Comparison of ENCODE assay signal across 18 cellular contexts in genomic region chr6:137399949-137400443, GRCh38.
DNase-seq lines count a peak whose midpoint lies in the region; ATAC-seq and TF ChIP-seq lines count a peak whose summit lies in the region.
"Had no signal": no experiment of that assay in that cellular context is flagged by ENCODE, and none has a peak within 500 bp of the region (broad histone marks: within the 10 kb centered on the region; RNA-seq: fewer than 3 reads in every experiment).

No MANE protein-coding gene starts in this region.

- 59 to 63% (median 60%) methylated on average over 4 of the region's 4 CpGs for WGBS in ovary, 3 donors

- H3K9me3 ChIP-seq in ovary (no peaks in the 10 kb centered on the region), SJCRH30 (replicated peaks) (no peaks in the 10 kb centered on the region)
- H3K9me3 ChIP-seq: ascending aorta, mucosa of descending colon, thyroid gland had no signal

- H3K9me3 Mint-ChIP-seq in activated CD4-positive, alpha-beta T cell treated with anti-CD3 and anti-CD28 coated beads for 36 hours (ENCODE audit: low read depth), result no peaks in the 10 kb centered on the region
- H3K9me3 Mint-ChIP-seq in brain, result peaks cover 0 to 28% (median 0%) of the 10 kb centered on the region in 5 experiments
- H3K9me3 Mint-ChIP-seq: activated T-helper 2 cell treated with anti-CD3 and anti-CD28 coated beads, Interferon-gamma antibody, Interleukin-2, Interleukin-4, amounts not matched to agents 10 μg/mL and 5 μg/mL and 100 μg/mL, durations not matched to agents 14 hours and 24 hours and 36 hours had no signal

- no peak for TF ChIP-seq POLR2A in ovary (IDR thresholded peaks at IDR 0.05)

- POLR2A ChIA-PET in activated CD4-positive, alpha-beta T cell treated with anti-CD3 and anti-CD28 coated beads for 36 hours (lab: Charles Lee), result no interaction called here

- no peak for TF ChIP-seq EP300 in ovary (IDR thresholded peaks at IDR 0.05)

- intact Hi-C loops in activated CD4-positive, alpha-beta T cell treated with anti-CD3 and anti-CD28 coated beads for 36 hours (cut with DNase I, micrococcal nuclease), result loop anchor here in 1 of 2 experiments (1.0 kb wide), 1 partner anchor 11 kb away; no protein-coding TSS in a partner anchor
- intact Hi-C loops in ovary (cut with DNase I), result no loop called here
- intact Hi-C loops in left cardiac atrium (cut with DNase I), result no loop called here

- DNase-seq in activated CD4-positive, alpha-beta T cell treated with anti-CD3 and anti-CD28 coated beads for 36 hours, result peak; percentile 55
- no peak for DNase-seq in activated CD4-positive, alpha-beta T cell treated with anti-CD3 and anti-CD28 coated beads, Interleukin-2, amount 50 U/mL, for 4 hours
- DNase-seq in GM10266 (ENCODE audit: extremely low spot score), result peak; percentile 15
- no peak for DNase-seq in ovary
- DNase-seq in SJCRH30, result no peak
- DNase-seq in left cardiac atrium, result no peak
- DNase-seq: activated B cell treated with CpG ODN at 0.5 μM for 24 hours, COR-L47, HCEC 1CT, hypothalamus, mucosa of descending colon, Right ventricle myocardium superior, T-helper 17 cell, thyroid gland had no signal

- peak; percentile 87 for ATAC-seq in activated CD4-positive, alpha-beta T cell treated with anti-CD3 and anti-CD28 coated beads for 36 hours
- peak; percentile 72 for ATAC-seq in HG02610 (IDR thresholded peaks at IDR 0.05; ENCODE audit: unreplicated experiment)
- ATAC-seq in left cardiac atrium, result no peak
- ATAC-seq: mucosa of descending colon, T-helper 17 cell had no signal

- H3K27me3 ChIP-seq in ovary, result no peaks in the 10 kb centered on the region
- H3K27me3 ChIP-seq in SJCRH30, result no peaks in the 10 kb centered on the region
- H3K27me3 ChIP-seq: ascending aorta, thyroid gland had no signal

- H3K36me3 Mint-ChIP-seq in activated CD4-positive, alpha-beta T cell treated with anti-CD3 and anti-CD28 coated beads for 36 hours (ENCODE audit: low read depth), result no peaks in the 10 kb centered on the region
- H3K36me3 Mint-ChIP-seq in brain, result no peaks in the 10 kb centered on the region

- H3K4me3 ChIP-seq in ovary, result no peak overlapping the region
- no peak overlapping the region for H3K4me3 ChIP-seq in SJCRH30
- H3K4me3 ChIP-seq: ascending aorta, mucosa of descending colon, thyroid gland had no signal

- peaks cover 10% of the 10 kb centered on the region for H3K4me1 Mint-ChIP-seq in activated CD4-positive, alpha-beta T cell treated with anti-CD3 and anti-CD28 coated beads for 36 hours
- H3K4me1 Mint-ChIP-seq in brain, result peaks cover 24% of the 10 kb centered on the region
- H3K4me1 Mint-ChIP-seq: activated B cell treated with CpG ODN at 0.5 μM for 24 hours had no signal

- H3K27ac ChIP-seq in ovary (no peak overlapping the region), SJCRH30 (no peak overlapping the region)
- H3K27ac ChIP-seq: ascending aorta, thyroid gland had no signal

- H3K27me3 Mint-ChIP-seq in activated CD4-positive, alpha-beta T cell treated with anti-CD3 and anti-CD28 coated beads for 36 hours, result no peaks in the 10 kb centered on the region
- no peaks in the 10 kb centered on the region for H3K27me3 Mint-ChIP-seq in brain
- H3K27me3 Mint-ChIP-seq: activated B cell treated with CpG ODN at 0.5 μM for 24 hours, T-helper 17 cell had no signal

- no peak overlapping the region for H3K27ac Mint-ChIP-seq in activated CD4-positive, alpha-beta T cell treated with anti-CD3 and anti-CD28 coated beads for 36 hours
- peak overlapping the region in 3 of 5 experiments; percentile 7 to 42 (median 32) for H3K27ac Mint-ChIP-seq in brain
- H3K27ac Mint-ChIP-seq: activated B cell treated with CpG ODN at 0.5 μM for 24 hours; activated T-helper 2 cell treated with anti-CD3 and anti-CD28 coated beads, Interferon-gamma antibody, Interleukin-2, Interleukin-4, amounts not matched to agents 10 μg/mL and 5 μg/mL and 100 μg/mL, durations not matched to agents 14 hours and 24 hours and 36 hours; T-helper 17 cell had no signal

- H3K4me1 ChIP-seq in ovary (ENCODE audit: insufficient read depth) (no peaks in the 10 kb centered on the region), SJCRH30 (no peaks in the 10 kb centered on the region)
- H3K4me1 ChIP-seq: ascending aorta had no signal

- H3K36me3 ChIP-seq in ovary (no peaks in the 10 kb centered on the region), SJCRH30 (no peaks in the 10 kb centered on the region)
- H3K36me3 ChIP-seq: ascending aorta, thyroid gland had no signal

- CTCF ChIA-PET in activated CD4-positive, alpha-beta T cell treated with anti-CD3 and anti-CD28 coated beads for 36 hours (lab: Charles Lee), result interaction anchor here (0.8 to 1.6 kb wide), 4 partner anchors 8 to 86 kb away, joined by 3 to 4 read pairs (median 3); no protein-coding TSS in a partner anchor

- H3K4me3 Mint-ChIP-seq in activated CD4-positive, alpha-beta T cell treated with anti-CD3 and anti-CD28 coated beads for 36 hours, result no peak overlapping the region
- H3K4me3 Mint-ChIP-seq in brain, result no peak overlapping the region
- H3K4me3 Mint-ChIP-seq: activated B cell treated with CpG ODN at 0.5 μM for 24 hours had no signal

- no peak for TF ChIP-seq CTCF in GM10266 (IDR thresholded peaks at IDR 0.05; ENCODE audit: control insufficient read depth, insufficient read depth, low read depth, missing control alignments)
- TF ChIP-seq CTCF in brain (conservative IDR thresholded peaks at IDR 0.05), result no peak
- TF ChIP-seq CTCF in ovary (IDR thresholded peaks at IDR 0.05), result no peak

Comparison
In these comparisons a context has a peak if more than half of its experiments do, and no peak if none do; other contexts are left out.
1. DNase-seq: peak in activated CD4-positive, alpha-beta T cell treated with anti-CD3 and anti-CD28 coated beads for 36 hours (single experiment) and GM10266 (single experiment); none in activated CD4-positive, alpha-beta T cell treated with anti-CD3 and anti-CD28 coated beads, Interleukin-2, amount 50 U/mL, for 4 hours (0 of 2), ovary (0 of 5), SJCRH30 (0 of 2) and left cardiac atrium (single experiment).
2. ATAC-seq: peak in activated CD4-positive, alpha-beta T cell treated with anti-CD3 and anti-CD28 coated beads for 36 hours (single experiment) and HG02610 (single experiment); none in left cardiac atrium (0 of 2).